In the genomic region with DNA sequence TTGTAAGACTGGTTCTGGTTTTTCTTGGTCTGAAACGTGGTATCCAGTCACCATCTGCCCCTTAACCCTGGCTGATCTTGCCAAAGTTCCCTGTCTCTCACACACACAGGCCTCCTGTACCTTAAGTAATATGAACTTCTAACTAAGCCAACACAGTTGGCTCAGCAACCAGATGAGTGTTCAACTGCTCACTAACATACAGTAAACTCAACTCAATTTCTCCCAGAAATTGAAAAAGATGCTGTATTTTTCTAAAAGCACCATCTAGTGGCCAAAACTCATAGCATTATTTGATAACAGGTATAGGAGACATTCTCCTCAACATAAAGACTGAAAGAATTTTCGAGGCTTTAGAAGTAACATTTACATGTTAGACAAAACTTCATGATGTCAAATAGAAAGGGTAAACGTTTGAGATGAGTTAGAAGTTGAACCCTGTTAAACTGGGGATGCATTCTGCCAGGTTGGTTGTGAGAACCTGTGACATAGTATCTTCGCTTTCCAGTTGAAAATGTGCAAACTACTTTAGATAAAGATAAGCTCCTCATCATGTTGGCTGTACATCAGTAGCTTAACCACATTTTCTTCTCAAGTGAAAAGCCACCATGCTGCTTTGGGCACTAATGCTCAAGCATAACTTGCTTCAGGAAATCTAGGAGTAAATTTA, we compare ENCODE assay signal across 9 cellular contexts. TPM values are rescaled to one million over a fixed set of nuclear protein-coding genes. Genes with fewer than 3 reads are reported as not detected.
DNase-seq lines count a peak whose midpoint lies in the region; ATAC-seq and TF ChIP-seq lines count a peak whose summit lies in the region.
"Had no signal": no experiment of that assay in that cellular context is flagged by ENCODE, and none has a peak within 500 bp of the region (broad histone marks: within the 10 kb centered on the region; RNA-seq: fewer than 3 reads in every experiment).

No MANE protein-coding gene starts in this region.

- POLR2A ChIA-PET in CD8-positive, alpha-beta T cell (lab: Charles Lee) = interaction anchor here (0.7 to 2.2 kb wide), 2 partner anchors 159 to 877 kb away, joined by 3 to 5 read pairs; no protein-coding TSS in a partner anchor
- POLR2A ChIA-PET in HEK293 (lab: Yijun Ruan, JAX) = interaction anchor here (0.6 kb wide), 2 partner anchors 414 to 603 kb away, joined by 3 read pairs; no protein-coding TSS in a partner anchor

- CTCF ChIA-PET in CD8-positive, alpha-beta T cell (lab: Charles Lee) = interaction anchor here (0.6 to 10.8 kb wide), 35 partner anchors 9 to 922 kb away, joined by 3 to 111 read pairs (median 4); partner anchors contain the start of gene SEPTIN11
- CTCF ChIA-PET in HEK293 (lab: Yijun Ruan, JAX) = interaction anchor here (0.6 to 1.6 kb wide), 14 partner anchors 8 to 614 kb away, joined by 3 to 18 read pairs (median 4); no protein-coding TSS in a partner anchor

- H3K27me3 ChIP-seq in CD8-positive, alpha-beta T cell (ENCODE audit: insufficient read depth, low read length) = no peaks in the 10 kb centered on the region
- H3K27me3 ChIP-seq: SJCRH30 had no signal

- peaks cover 37% of the 10 kb centered on the region for H3K36me3 Mint-ChIP-seq in CD8-positive, alpha-beta T cell

- TF ChIP-seq CTCF in CD8-positive, alpha-beta T cell (IDR thresholded peaks at IDR 0.05) = peak; percentile 56
- TF ChIP-seq CTCF in HEK293 (tag by site-specific recombination; IDR thresholded peaks at IDR 0.05) (no peak), fibroblast of villous mesenchyme (IDR thresholded peaks at IDR 0.05; ENCODE audit: insufficient read depth, low read depth, low read length) (peak; percentile 66)

- ATAC-seq in CD8-positive, alpha-beta T cell = peak; percentile 60
- no peak for ATAC-seq in HG03442 (IDR thresholded peaks at IDR 0.05; ENCODE audit: unreplicated experiment)

- H3K4me1 Mint-ChIP-seq in CD8-positive, alpha-beta T cell (ENCODE audit: low read depth) = peaks cover 16% of the 10 kb centered on the region

- no peak overlapping the region for H3K4me3 Mint-ChIP-seq in CD8-positive, alpha-beta T cell

- no peak overlapping the region for H3K27ac ChIP-seq in CD8-positive, alpha-beta T cell (ENCODE audit: low read depth, low read length)
- no peak overlapping the region for H3K27ac ChIP-seq in HEK293 (ENCODE audit: extremely low read depth, low read depth, low read length)
- H3K27ac ChIP-seq: SJCRH30 had no signal

- no peaks in the 10 kb centered on the region for H3K36me3 ChIP-seq in CD8-positive, alpha-beta T cell (ENCODE audit: insufficient read depth, low read length)
- H3K36me3 ChIP-seq in HEK293 (ENCODE audit: control insufficient read depth in 2 of 2, insufficient read depth in 1 of 2, low read length in 2 of 2) = peaks cover 4 to 35% of the 10 kb centered on the region in 2 experiments; a peak in 2 of 3 replicates

- no peaks in the 10 kb centered on the region for H3K9me3 ChIP-seq in CD8-positive, alpha-beta T cell (ENCODE audit: low read length)
- H3K9me3 ChIP-seq in HEK293 (ENCODE audit: control insufficient read depth, insufficient read depth, low read depth, low read length) = no peaks in the 10 kb centered on the region
- H3K9me3 ChIP-seq: SJCRH30 had no signal

- H3K27me3 Mint-ChIP-seq in CD8-positive, alpha-beta T cell (ENCODE audit: low read depth) = no peaks in the 10 kb centered on the region

- H3K4me3 ChIP-seq in CD8-positive, alpha-beta T cell (ENCODE audit: low read depth, low read length) = no peak overlapping the region
- no peak overlapping the region for H3K4me3 ChIP-seq in HEK293 (ENCODE audit: low read depth, low read length)
- no peak overlapping the region for H3K4me3 ChIP-seq in fibroblast of villous mesenchyme (ENCODE audit: low read depth, low read length)
- H3K4me3 ChIP-seq: SJCRH30 had no signal

- peak overlapping the region; percentile 60 for H3K27ac Mint-ChIP-seq in CD8-positive, alpha-beta T cell

- peaks cover 6% of the 10 kb centered on the region for H3K4me1 ChIP-seq in CD8-positive, alpha-beta T cell (ENCODE audit: insufficient read depth, low read length)
- H3K4me1 ChIP-seq in HEK293 (ENCODE audit: control insufficient read depth, insufficient read depth, low read length) = no peaks in the 10 kb centered on the region

- no peaks in the 10 kb centered on the region for H3K9me3 Mint-ChIP-seq in CD8-positive, alpha-beta T cell

- no peak for DNase-seq in CD8-positive, alpha-beta T cell
- DNase-seq in SW480 (ENCODE audit: low spot score) = peak; percentile 20
- DNase-seq in fibroblast of villous mesenchyme (ENCODE audit: low read depth) = peak; percentile 64
- DNase-seq in renal cortical epithelial cell (ENCODE audit: low read depth) = peak; percentile 54
- no peak for DNase-seq in activated CD4-positive, alpha-beta T cell treated with anti-CD3 and anti-CD28 coated beads for 4 hours
- no peak for DNase-seq in epidermal melanocyte (ENCODE audit: insufficient read length, low spot score)

- intact Hi-C loops in CD8-positive, alpha-beta T cell (cut with DNase I, micrococcal nuclease) = loop anchor here (1.0 to 10.0 kb wide), 11 partner anchors 38 to 870 kb away; partner anchors contain the start of genes SEPTIN11 (in 2 of the 2), CCDC158 (in 1 of the 2) and SOWAHB (in 1 of the 2)

TF ChIP-seq in HEK293, 187 proteins besides CTCF, POLR2A, EP300 and RAD21:
- TF ChIP-seq, protein P1, sequence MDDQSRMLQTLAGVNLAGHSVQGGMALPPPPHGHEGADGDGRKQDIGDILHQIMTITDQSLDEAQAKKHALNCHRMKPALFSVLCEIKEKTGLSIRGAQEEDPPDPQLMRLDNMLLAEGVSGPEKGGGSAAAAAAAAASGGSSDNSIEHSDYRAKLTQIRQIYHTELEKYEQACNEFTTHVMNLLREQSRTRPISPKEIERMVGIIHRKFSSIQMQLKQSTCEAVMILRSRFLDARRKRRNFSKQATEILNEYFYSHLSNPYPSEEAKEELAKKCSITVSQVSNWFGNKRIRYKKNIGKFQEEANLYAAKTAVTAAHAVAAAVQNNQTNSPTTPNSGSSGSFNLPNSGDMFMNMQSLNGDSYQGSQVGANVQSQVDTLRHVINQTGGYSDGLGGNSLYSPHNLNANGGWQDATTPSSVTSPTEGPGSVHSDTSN (CRISPR knock-in tag; IDR thresholded peaks at IDR 0.05) = no peak
- TF ChIP-seq SCRT1 (tag by site-specific recombination; IDR thresholded peaks at IDR 0.05; ENCODE audit: borderline replicate concordance) = no peak
- TF ChIP-seq, protein P2, sequence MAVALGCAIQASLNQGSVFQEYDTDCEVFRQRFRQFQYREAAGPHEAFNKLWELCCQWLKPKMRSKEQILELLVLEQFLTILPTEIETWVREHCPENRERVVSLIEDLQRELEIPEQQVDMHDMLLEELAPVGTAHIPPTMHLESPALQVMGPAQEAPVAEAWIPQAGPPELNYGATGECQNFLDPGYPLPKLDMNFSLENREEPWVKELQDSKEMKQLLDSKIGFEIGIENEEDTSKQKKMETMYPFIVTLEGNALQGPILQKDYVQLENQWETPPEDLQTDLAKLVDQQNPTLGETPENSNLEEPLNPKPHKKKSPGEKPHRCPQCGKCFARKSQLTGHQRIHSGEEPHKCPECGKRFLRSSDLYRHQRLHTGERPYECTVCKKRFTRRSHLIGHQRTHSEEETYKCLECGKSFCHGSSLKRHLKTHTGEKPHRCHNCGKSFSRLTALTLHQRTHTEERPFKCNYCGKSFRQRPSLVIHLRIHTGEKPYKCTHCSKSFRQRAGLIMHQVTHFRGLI (tag by site-specific recombination; IDR thresholded peaks at IDR 0.05) = no peak
- TF ChIP-seq ZNF654 (tag by site-specific recombination; IDR thresholded peaks at IDR 0.05; ENCODE audit: low read depth) = peak; percentile 54
- peak; percentile 77 for TF ChIP-seq ZNF677 (tag by site-specific recombination; IDR thresholded peaks at IDR 0.05)
- no peak for TF ChIP-seq PATZ1 (tag by site-specific recombination; IDR thresholded peaks at IDR 0.05)
- peak; percentile 82 for TF ChIP-seq ZNF2 (tag by site-specific recombination; IDR thresholded peaks at IDR 0.05)
- no peak for TF ChIP-seq ZNF19 (tag by site-specific recombination; IDR thresholded peaks at IDR 0.05; ENCODE audit: low read depth)
TF ChIP-seq in HEK293: peak in this region for 3.

RNA-seq across cellular contexts. Expression of gene CCNI, which starts 31.2 kb away (rescaled TPM):
- 100 to 1,000 TPM; 381 to 403 TPM for total RNA-seq in CD8-positive, alpha-beta T cell
- total RNA-seq in fibroblast of villous mesenchyme (129 and 187 TPM in 2 replicates), renal cortical epithelial cell (122 and 354 TPM in 2 replicates)

Comparison
In these comparisons a context has a peak if more than half of its experiments do, and no peak if none do; other contexts are left out.
1. DNase-seq: peak in SW480 (single experiment), fibroblast of villous mesenchyme (single experiment) and renal cortical epithelial cell (single experiment); none in CD8-positive, alpha-beta T cell (0 of 7), activated CD4-positive, alpha-beta T cell treated with anti-CD3 and anti-CD28 coated beads for 4 hours (0 of 2) and epidermal melanocyte (single experiment).